In the genomic region with DNA sequence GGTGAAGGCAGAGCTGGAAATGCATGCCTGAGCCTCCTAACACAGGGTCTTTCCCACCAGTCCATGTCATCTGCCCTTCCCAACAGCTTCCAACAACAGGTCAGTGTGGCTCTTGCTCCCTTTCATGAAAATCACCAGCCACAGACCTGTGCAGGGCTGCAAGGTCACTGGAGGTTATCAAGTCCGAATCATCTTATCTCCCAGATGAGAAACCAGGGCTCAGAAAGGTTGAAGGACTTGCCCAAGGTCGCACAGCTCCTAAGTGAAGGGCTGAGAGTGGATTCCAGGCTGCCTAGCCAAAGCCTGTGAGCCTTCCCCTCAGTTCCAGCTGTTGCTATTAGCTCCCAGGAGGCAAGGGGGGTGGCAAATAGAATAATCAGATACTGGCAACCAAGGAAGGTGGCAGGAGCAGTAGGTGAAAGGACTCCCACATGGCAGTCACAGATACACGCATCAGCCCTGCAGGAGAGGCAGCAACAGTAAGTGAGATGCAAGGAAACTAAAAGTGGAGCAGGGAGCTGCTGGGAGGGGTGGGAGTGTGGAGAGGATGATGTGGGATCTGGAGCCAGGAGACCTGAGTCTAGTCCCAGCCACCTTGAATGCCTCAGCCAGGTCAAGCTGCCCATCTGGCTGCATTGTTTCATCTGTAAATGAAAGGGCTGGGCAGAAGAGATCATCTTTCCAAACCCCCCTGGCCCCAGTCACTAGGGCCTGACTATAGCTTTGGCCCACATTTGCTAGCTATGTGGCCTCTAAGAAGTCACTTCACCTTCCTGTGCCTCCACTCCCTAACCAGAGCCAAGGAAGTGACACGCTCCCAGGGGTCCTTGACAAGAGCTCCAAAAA, we compare ENCODE assay signal across 11 cellular contexts.
DNase-seq lines count a peak whose midpoint lies in the region; ATAC-seq, FAIRE-seq and TF ChIP-seq lines count a peak whose summit lies in the region.
"Had no signal": no experiment of that assay in that cellular context is flagged by ENCODE, and none has a peak within 500 bp of the region (broad histone marks: within the 10 kb centered on the region; RNA-seq: fewer than 3 reads in every experiment).

No MANE protein-coding gene starts in this region.

- no peak for TF ChIP-seq CTCF in adrenal gland (IDR thresholded peaks at IDR 0.05)
- TF ChIP-seq CTCF in tibial nerve (IDR thresholded peaks at IDR 0.05): no peak
- no peak for TF ChIP-seq CTCF in kidney (IDR thresholded peaks at IDR 0.05; ENCODE audit: borderline replicate concordance, extremely low read depth, insufficient read depth)

- H3K36me3 Mint-ChIP-seq in activated naive CD4-positive, alpha-beta T cell treated with anti-CD3 and anti-CD28 coated beads, Interleukin-2, amount 50 U/mL, for 24 hours: no peaks in the 10 kb centered on the region
- H3K36me3 Mint-ChIP-seq in activated naive CD4-positive, alpha-beta T cell treated with anti-CD3 and anti-CD28 coated beads, Interleukin-2, amount 50 U/mL, for 72 hours: no peaks in the 10 kb centered on the region
- H3K36me3 Mint-ChIP-seq in naive thymus-derived CD4-positive, alpha-beta T cell: peaks cover 0 to 6% (median 0%) of the 10 kb centered on the region in 5 donors

- no peaks in the 10 kb centered on the region for H3K27me3 Mint-ChIP-seq in activated naive CD4-positive, alpha-beta T cell treated with anti-CD3 and anti-CD28 coated beads, Interleukin-2, amount 50 U/mL, for 24 hours
- no peaks in the 10 kb centered on the region for H3K27me3 Mint-ChIP-seq in naive thymus-derived CD4-positive, alpha-beta T cell

- H3K4me1 ChIP-seq in adrenal gland (replicated peaks in 1 of 2) (peaks cover 55 to 96% of the 10 kb centered on the region in 2 donors), tibial nerve (peaks cover 3 to 100% (median 85%) of the 10 kb centered on the region in 4 donors), kidney (ENCODE audit: control insufficient read depth in 1 of 2, insufficient read depth in 1 of 2, low read depth in 1 of 2, low read length in 2 of 2) (peaks cover 20 to 50% of the 10 kb centered on the region in 2 donors)
- peaks cover 0 to 27% of the 10 kb centered on the region in 2 donors for H3K4me1 ChIP-seq in naive thymus-derived CD4-positive, alpha-beta T cell (ENCODE audit: control insufficient read depth in 2 of 2, insufficient read depth in 2 of 2, low read length in 2 of 2)

- peak overlapping the region; percentile 72 for H3K27ac Mint-ChIP-seq in activated naive CD4-positive, alpha-beta T cell treated with anti-CD3 and anti-CD28 coated beads, Interleukin-2, amount 50 U/mL, for 24 hours
- peak overlapping the region in 1 of 2 donors; percentile 15 for H3K27ac Mint-ChIP-seq in activated naive CD4-positive, alpha-beta T cell treated with anti-CD3 and anti-CD28 coated beads, Interleukin-2, amount 50 U/mL, for 72 hours
- H3K27ac Mint-ChIP-seq in naive thymus-derived CD4-positive, alpha-beta T cell: peak overlapping the region in 8 of 9 donors; percentile 16 to 80 (median 44)

- H3K9me3 ChIP-seq in adrenal gland (replicated peaks in 1 of 3) (no peaks in the 10 kb centered on the region), tibial nerve (no peaks in the 10 kb centered on the region), kidney (ENCODE audit: control insufficient read depth in 1 of 2, low read length in 2 of 2) (no peaks in the 10 kb centered on the region)
- no peaks in the 10 kb centered on the region for H3K9me3 ChIP-seq in naive thymus-derived CD4-positive, alpha-beta T cell (ENCODE audit: control insufficient read depth in 2 of 3, low read length in 3 of 3)

- TF ChIP-seq EP300 in tibial nerve (IDR thresholded peaks at IDR 0.05): no peak

- peak overlapping the region in 3 of 5 donors; percentile 0 to 81 (median 73) for H3K27ac ChIP-seq in adrenal gland
- no peak overlapping the region for H3K27ac ChIP-seq in naive thymus-derived CD4-positive, alpha-beta T cell (ENCODE audit: low read depth, low read length)
- peak overlapping the region; percentile 17 to 81 (median 48) for H3K27ac ChIP-seq in tibial nerve
- H3K27ac ChIP-seq in kidney (ENCODE audit: low read depth in 2 of 2, low read length in 2 of 2): no peak overlapping the region

- no peak overlapping the region for H3K4me3 ChIP-seq in adrenal gland
- H3K4me3 ChIP-seq in naive thymus-derived CD4-positive, alpha-beta T cell (ENCODE audit: low read length): no peak overlapping the region
- H3K4me3 ChIP-seq in tibial nerve: no peak overlapping the region
- no peak overlapping the region for H3K4me3 ChIP-seq in kidney (ENCODE audit: low read length in 2 of 2)

- POLR2A ChIA-PET in naive thymus-derived CD4-positive, alpha-beta T cell (lab: Charles Lee): interaction anchor here (0.8 to 1.1 kb wide), 2 partner anchors 10 to 19 kb away, joined by 3 to 4 read pairs; no protein-coding TSS in a partner anchor

- no peak for TF ChIP-seq POLR2A in adrenal gland (IDR thresholded peaks at IDR 0.05)
- TF ChIP-seq POLR2A in tibial nerve (IDR thresholded peaks at IDR 0.05): no peak

- no peak for DNase-seq in activated naive CD4-positive, alpha-beta T cell treated with anti-CD3 and anti-CD28 coated beads, Interleukin-2, amount 50 U/mL, for 72 hours (ENCODE audit: low spot score in 2 of 2)
- DNase-seq in adrenal gland: peak in 3 of 7 donors; percentile 42 to 49 (median 45)
- DNase-seq in naive thymus-derived CD4-positive, alpha-beta T cell: no peak
- no peak for DNase-seq in tibial nerve (ENCODE audit: low spot score in 2 of 2)
- DNase-seq in SHP77 treated with DMSO at 0.1 percent for 48 hours (lab: John Stamatoyannopoulos, UW): no peak
- no peak for DNase-seq in 8988T
- no peak for DNase-seq in kidney
- DNase-seq: aorta had no signal

- no peaks in the 10 kb centered on the region for H3K27me3 ChIP-seq in adrenal gland
- no peaks in the 10 kb centered on the region for H3K27me3 ChIP-seq in naive thymus-derived CD4-positive, alpha-beta T cell (ENCODE audit: control insufficient read depth in 2 of 2, insufficient read depth in 2 of 2, low read length in 2 of 2)
- no peaks in the 10 kb centered on the region for H3K27me3 ChIP-seq in tibial nerve

- H3K4me3 Mint-ChIP-seq in activated naive CD4-positive, alpha-beta T cell treated with anti-CD3 and anti-CD28 coated beads, Interleukin-2, amount 50 U/mL, for 24 hours: no peak overlapping the region
- peak overlapping the region in 3 of 10 donors; percentile 13 to 41 (median 29) for H3K4me3 Mint-ChIP-seq in naive thymus-derived CD4-positive, alpha-beta T cell

- H3K9ac ChIP-seq in kidney (ENCODE audit: low read length in 2 of 2): no peak overlapping the region

- CTCF ChIA-PET in naive thymus-derived CD4-positive, alpha-beta T cell (lab: Charles Lee): no interaction called here

- no peaks in the 10 kb centered on the region for H3K9me3 Mint-ChIP-seq in activated naive CD4-positive, alpha-beta T cell treated with anti-CD3 and anti-CD28 coated beads, Interleukin-2, amount 50 U/mL, for 24 hours
- H3K9me3 Mint-ChIP-seq in activated naive CD4-positive, alpha-beta T cell treated with anti-CD3 and anti-CD28 coated beads, Interleukin-2, amount 50 U/mL, for 72 hours: no peaks in the 10 kb centered on the region
- no peaks in the 10 kb centered on the region for H3K9me3 Mint-ChIP-seq in naive thymus-derived CD4-positive, alpha-beta T cell

- WGBS in adrenal gland, 4 donors: 45 to 68% (median 49%) methylated on average over 3 to 4 of the region's 4 CpGs
- 71 to 80% methylated on average over 4 of the region's 4 CpGs for WGBS in tibial nerve, 2 donors

- peaks cover 76% of the 10 kb centered on the region for H3K4me1 Mint-ChIP-seq in activated naive CD4-positive, alpha-beta T cell treated with anti-CD3 and anti-CD28 coated beads, Interleukin-2, amount 50 U/mL, for 24 hours
- H3K4me1 Mint-ChIP-seq in naive thymus-derived CD4-positive, alpha-beta T cell: peaks cover 40 to 96% (median 89%) of the 10 kb centered on the region in 7 donors

- intact Hi-C loops in adrenal gland (cut with DNase I) (no loop called here), kidney (cut with DNase I) (no loop called here)
- intact Hi-C loops in naive thymus-derived CD4-positive, alpha-beta T cell (cut with micrococcal nuclease): no loop called here

- H3K36me3 ChIP-seq in adrenal gland (replicated peaks in 1 of 2) (no peaks in the 10 kb centered on the region), tibial nerve (no peaks in the 10 kb centered on the region), kidney (ENCODE audit: control insufficient read depth in 1 of 2, insufficient read depth in 2 of 2, low read length in 2 of 2) (no peaks in the 10 kb centered on the region)
- peaks cover 0 to 16% (median 0%) of the 10 kb centered on the region in 3 experiments for H3K36me3 ChIP-seq in naive thymus-derived CD4-positive, alpha-beta T cell (ENCODE audit: control insufficient read depth in 2 of 3, insufficient read depth in 3 of 3, low read length in 3 of 3)

- no peak for ATAC-seq in activated naive CD4-positive, alpha-beta T cell treated with anti-CD3 and anti-CD28 coated beads, Interleukin-2, amount 50 U/mL, for 72 hours
- ATAC-seq in naive thymus-derived CD4-positive, alpha-beta T cell: no peak

- FAIRE-seq in kidney (lab: Jason Lieb, UNC): no peak
- FAIRE-seq: H54, keratinocyte had no signal

Comparison
In these comparisons a context has a peak if more than half of its experiments do, and no peak if none do; other contexts are left out.
1. H3K27ac ChIP-seq: peak in adrenal gland (3 of 5) and tibial nerve (4 of 4); none in naive thymus-derived CD4-positive, alpha-beta T cell (single experiment) and kidney (0 of 2).